ENCODE assay signal across 2 cellular contexts in genomic region chr15:39953521-39953920, GRCh38.
A peak's percentile ranks its signal among the peaks of the same experiment; 100 is the strongest.
TF ChIP-seq lines count a peak whose summit lies in the region.

No MANE protein-coding gene starts in this region.

TF ChIP-seq in Ishikawa, 13 proteins besides CTCF, POLR2A, EP300 and RAD21:
- TF ChIP-seq FOXM1 (IDR thresholded peaks at IDR 0.05; ENCODE audit: borderline replicate concordance, low read depth) = no peak
- TF ChIP-seq CEBPB (IDR thresholded peaks at IDR 0.05) = peak; percentile 65; the same call in 1 of the 2 replicates

TF ChIP-seq in H1, 55 proteins besides CTCF, POLR2A, EP300 and RAD21:
- peak; percentile 85 for TF ChIP-seq CEBPB (IDR thresholded peaks at IDR 0.05; ENCODE audit: low read depth, low read length)
- no peak for TF ChIP-seq KDM5A (IDR thresholded peaks at IDR 0.05; ENCODE audit: low read length)
